15 cellular contexts compared by ENCODE assay signal in genomic region chr2:43011142-43011491, GRCh38.
DNase-seq lines count a peak whose midpoint lies in the region; TF ChIP-seq lines count a peak whose summit lies in the region.
"Had no signal": no experiment of that assay in that cellular context is flagged by ENCODE, and none has a peak within 500 bp of the region (broad histone marks: within the 10 kb centered on the region; RNA-seq: fewer than 3 reads in every experiment).

No MANE protein-coding gene starts in this region.

- H3K27me3 ChIP-seq in transverse colon, result no peaks in the 10 kb centered on the region

- H3K4me1 ChIP-seq in transverse colon, result peaks cover 0 to 22% (median 12%) of the 10 kb centered on the region in 4 donors

- no peak for TF ChIP-seq EP300 in transverse colon (IDR thresholded peaks at IDR 0.05; ENCODE audit: low read depth)

- 80% methylated on average over 1 of the region's 1 CpG; no CpG with 5 or more reads in 1 of the 2 donors for whole genome bisulfite sequencing in transverse colon (ENCODE audit: low coverage in 1 of 2), 2 donors

- DNase-seq in DMS79 treated with DMSO at 0.1 percent for 48 hours (lab: John Stamatoyannopoulos, UW), result peak; percentile 76
- DNase-seq in NCI-H187 treated with DMSO at 0.1 percent for 48 hours (lab: John Stamatoyannopoulos, UW), result peak; percentile 17
- no peak for DNase-seq in epithelial cell of prostate (ENCODE audit: low read depth, low spot score)
- no peak for DNase-seq in cerebellar cortex (ENCODE audit: low spot score)
- DNase-seq in activated effector memory CD4-positive, alpha-beta T cell treated with Interleukin-2 at 50 U/mL for 16 hours, result no peak
- no peak for DNase-seq in transverse colon
- DNase-seq: activated T-cell treated with anti-CD3 and anti-CD28 coated beads, Interleukin-2, amount 50 U/mL, for 72 hours; cortex of kidney; foreskin melanocyte; kidney glomerular epithelial cell; midbrain; NCI-H1105 treated with DMSO at 0.1 percent for 48 hours; stimulated activated CD4-positive, alpha-beta T cell treated with anti-CD3 and anti-CD28 coated beads, Interleukin-12 subunit alpha, Interleukin-12 subunit beta, amount 100 ng/mL, for 4 hours; substantia nigra had no signal

- TF ChIP-seq CTCF in transverse colon (IDR thresholded peaks at IDR 0.05), result no peak

- H3K4me3 ChIP-seq in skin epidermis, result no peak overlapping the region
- no peak overlapping the region for H3K4me3 ChIP-seq in transverse colon

- in situ Hi-C loops in transverse colon (cut with MboI; ENCODE audit: low pct_ligation_motif_present in 1 of 4, low pct_unique_long_range_greater_than_20kb in 1 of 4, low sequenced_read_pairs in 3 of 4), result no loop called here

- no peaks in the 10 kb centered on the region for H3K9me3 ChIP-seq in transverse colon

- H3K36me3 ChIP-seq in transverse colon, result no peaks in the 10 kb centered on the region

- no peak for TF ChIP-seq POLR2A in transverse colon (IDR thresholded peaks at IDR 0.05)

- H3K27ac ChIP-seq in epithelial cell of prostate (peak overlapping the region; percentile 29), skin epidermis (peak overlapping the region in 15 of 21 experiments; percentile 12 to 82 (median 64)), transverse colon (no peak overlapping the region)

- intact Hi-C loops in transverse colon (cut with DNase I; ENCODE audit: low total_unique reads), result no loop called here

Comparison
In these comparisons a context has a peak if more than half of its experiments do, and no peak if none do; other contexts are left out.
1. DNase-seq: peak in DMS79 treated with DMSO at 0.1 percent for 48 hours (single experiment) and NCI-H187 treated with DMSO at 0.1 percent for 48 hours (single experiment); none in epithelial cell of prostate (single experiment), cerebellar cortex (single experiment), activated effector memory CD4-positive, alpha-beta T cell treated with Interleukin-2 at 50 U/mL for 16 hours (single experiment) and transverse colon (single experiment).
2. H3K27ac ChIP-seq: peak in epithelial cell of prostate (single experiment) and skin epidermis (15 of 21); none in transverse colon (0 of 4).